20 cellular contexts compared by ENCODE assay signal in the genomic region with DNA sequence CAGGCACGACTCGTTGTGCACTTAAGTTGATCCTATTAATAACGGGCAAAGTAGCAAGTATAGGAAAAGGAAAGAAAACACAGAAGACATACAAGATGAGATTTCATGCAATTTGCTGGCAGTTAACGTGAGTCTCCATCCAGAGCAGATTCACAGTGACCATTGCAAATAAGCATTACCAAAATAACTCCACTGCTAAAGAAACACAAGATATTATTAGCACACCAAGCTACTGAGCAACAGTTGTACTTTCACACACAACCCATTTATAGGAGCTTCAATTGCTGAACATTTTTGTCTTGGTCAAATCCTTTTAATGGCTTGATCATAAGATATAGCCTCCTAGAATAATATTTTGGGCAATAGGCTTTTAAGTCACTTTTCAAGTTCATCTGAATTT.
"Had no signal": no experiment of that assay in that cellular context is flagged by ENCODE, and none has a peak within 500 bp of the region (broad histone marks: within the 10 kb centered on the region; RNA-seq: fewer than 3 reads in every experiment).

No MANE protein-coding gene starts in this region.

- H3K36me3 Mint-ChIP-seq: activated naive CD4-positive, alpha-beta T cell treated with anti-CD3 and anti-CD28 coated beads, Interleukin-2, amount 50 U/mL, for 24 hours; stimulated activated memory B cell treated with anti-CD40 and anti-IgM and Interleukin-4, amounts not matched to agents 10 μg/mL and 1 μg/mL and 100 μg/mL, for 72 hours had no signal

- H3K27ac Mint-ChIP-seq: activated naive CD4-positive, alpha-beta T cell treated with anti-CD3 and anti-CD28 coated beads, Interleukin-2, amount 50 U/mL, for 24 hours; activated T-cell treated with anti-CD3 and anti-CD28 coated beads, Interleukin-2, amount 50 U/mL, for 72 hours; effector memory CD8-positive, alpha-beta T cell; stimulated activated memory B cell treated with anti-CD40 and anti-IgM and Interleukin-4, amounts not matched to agents 10 μg/mL and 1 μg/mL and 100 μg/mL, for 72 hours; T-helper 17 cell had no signal

- H3K9me3 ChIP-seq: adrenal gland, esophagus squamous epithelium, right lobe of liver, spleen, thoracic aorta, upper lobe of left lung had no signal

- DNase-seq: activated CD4-positive, alpha-beta T cell treated with anti-CD3 and anti-CD28 coated beads for 1 hour; activated CD8-positive, alpha-beta memory T cell treated with anti-CD3 and anti-CD28 coated beads for 24 hours; activated CD8-positive, alpha-beta memory T cell treated with anti-CD3 and anti-CD28 coated beads, Interleukin-2, amount 50 U/mL, for 48 hours; activated gamma-delta T cell; activated T-cell treated with anti-CD3 and anti-CD28 coated beads, Interleukin-2, amount 50 U/mL, for 72 hours; adrenal gland; effector memory CD8-positive, alpha-beta T cell; esophagus squamous epithelium; hippocampal formation; left colon; midbrain; right lobe of liver; spleen; stimulated activated CD4-positive, alpha-beta T cell treated with anti-CD3 and anti-CD28 coated beads, Interleukin-4, amount 100 ng/mL, for 4 hours; T-helper 17 cell; upper lobe of left lung had no signal

- H3K4me1 ChIP-seq: adrenal gland, esophagus squamous epithelium, right lobe of liver, spleen, upper lobe of left lung had no signal

- H3K27me3 Mint-ChIP-seq: activated naive CD4-positive, alpha-beta T cell treated with anti-CD3 and anti-CD28 coated beads, Interleukin-2, amount 50 U/mL, for 24 hours; effector memory CD8-positive, alpha-beta T cell; stimulated activated memory B cell treated with anti-CD40 and anti-IgM and Interleukin-4, amounts not matched to agents 10 μg/mL and 1 μg/mL and 100 μg/mL, for 72 hours; T-helper 17 cell had no signal

- ATAC-seq: activated T-cell treated with anti-CD3 and anti-CD28 coated beads, Interleukin-2, amount 50 U/mL, for 72 hours; effector memory CD8-positive, alpha-beta T cell; left colon; right lobe of liver; stimulated activated memory B cell treated with anti-CD40 and anti-IgM and Interleukin-4, amounts not matched to agents 10 μg/mL and 1 μg/mL and 100 μg/mL, for 72 hours; T-helper 17 cell had no signal

- H3K4me3 Mint-ChIP-seq: activated naive CD4-positive, alpha-beta T cell treated with anti-CD3 and anti-CD28 coated beads, Interleukin-2, amount 50 U/mL, for 24 hours; activated T-cell treated with anti-CD3 and anti-CD28 coated beads, Interleukin-2, amount 50 U/mL, for 72 hours; effector memory CD8-positive, alpha-beta T cell; stimulated activated memory B cell treated with anti-CD40 and anti-IgM and Interleukin-4, amounts not matched to agents 10 μg/mL and 1 μg/mL and 100 μg/mL, for 72 hours; T-helper 17 cell had no signal

- H3K27ac ChIP-seq: adrenal gland, esophagus squamous epithelium, right lobe of liver, spleen, thoracic aorta, upper lobe of left lung, VCaP had no signal

- H3K27me3 ChIP-seq: adrenal gland, esophagus squamous epithelium, right lobe of liver, spleen, upper lobe of left lung had no signal

- H3K4me1 Mint-ChIP-seq: activated naive CD4-positive, alpha-beta T cell treated with anti-CD3 and anti-CD28 coated beads, Interleukin-2, amount 50 U/mL, for 24 hours; stimulated activated memory B cell treated with anti-CD40 and anti-IgM and Interleukin-4, amounts not matched to agents 10 μg/mL and 1 μg/mL and 100 μg/mL, for 72 hours; T-helper 17 cell had no signal

- H3K36me3 ChIP-seq: adrenal gland, esophagus squamous epithelium, right lobe of liver, spleen, thoracic aorta, upper lobe of left lung had no signal

- H3K4me3 ChIP-seq: adrenal gland, esophagus squamous epithelium, right lobe of liver, spleen, thoracic aorta, upper lobe of left lung had no signal

- H3K9me3 Mint-ChIP-seq: activated naive CD4-positive, alpha-beta T cell treated with anti-CD3 and anti-CD28 coated beads, Interleukin-2, amount 50 U/mL, for 24 hours had no signal
